8 cellular contexts compared by ENCODE assay signal in genomic region chr3:17431004-17431403, GRCh38.
DNase-seq lines count a peak whose midpoint lies in the region; ATAC-seq lines count a peak whose summit lies in the region.

No MANE protein-coding gene starts in this region.

- no peak overlapping the region for H2BK5ac ChIP-seq in mesenchymal stem cell (ENCODE audit: low read depth, low read length, poor library complexity, severe bottlenecking)
- no peak overlapping the region for H2BK5ac ChIP-seq in neuronal stem cell (ENCODE audit: low read length)

- no peaks in the 10 kb centered on the region for H3K4me1 ChIP-seq in mesenchymal stem cell (ENCODE audit: control insufficient read depth, insufficient read depth, low read depth, low read length)
- peaks cover 0 to 3% of the 10 kb centered on the region in 2 donors for H3K4me1 ChIP-seq in neuronal stem cell (ENCODE audit: control insufficient read depth in 2 of 2, insufficient read depth in 1 of 2, low read depth in 1 of 2, low read length in 2 of 2)

- H2AK5ac ChIP-seq in mesenchymal stem cell (ENCODE audit: low read length, severe bottlenecking) (no peak overlapping the region), neuronal stem cell (ENCODE audit: low read depth, low read length) (no peak overlapping the region)

- H3K36me3 ChIP-seq in mesenchymal stem cell (ENCODE audit: control insufficient read depth in 1 of 2, insufficient read depth in 2 of 2, low read depth in 1 of 2, low read length in 2 of 2) = peaks cover 0 to 3% of the 10 kb centered on the region in 2 experiments
- H3K36me3 ChIP-seq in neuronal stem cell (replicated peaks in 1 of 2; ENCODE audit: control insufficient read depth in 2 of 2, insufficient read depth in 2 of 2, low read length in 2 of 2) = no peaks in the 10 kb centered on the region

- DNase-seq in AG20443 (ENCODE audit: low spot score) (peak; percentile 12), NCI-H446 treated with DMSO at 0.1 percent for 48 hours (lab: John Stamatoyannopoulos, UW) (peak; percentile 15), cerebellum (ENCODE audit: low spot score) (peak; percentile 26), mesenchymal stem cell (peak; percentile 47), T-helper 9 cell (no peak), neuronal stem cell (ENCODE audit: low spot score) (no peak)

- H3K27me3 ChIP-seq in mesenchymal stem cell (ENCODE audit: control insufficient read depth in 1 of 2, insufficient read depth in 1 of 2, low read length in 2 of 2) (no peaks in the 10 kb centered on the region), neuronal stem cell (ENCODE audit: control insufficient read depth in 3 of 3, insufficient read depth in 3 of 3, low read depth in 1 of 3, low read length in 3 of 3) (no peaks in the 10 kb centered on the region)

- no peak overlapping the region for H4K8ac ChIP-seq in mesenchymal stem cell (ENCODE audit: low read length)
- H4K8ac ChIP-seq in neuronal stem cell (ENCODE audit: low read depth, low read length) = no peak overlapping the region

- no peak overlapping the region for H4K91ac ChIP-seq in mesenchymal stem cell (ENCODE audit: low read length)
- H4K91ac ChIP-seq in neuronal stem cell (ENCODE audit: low read depth, low read length, poor library complexity) = no peak overlapping the region

- H2BK15ac ChIP-seq in mesenchymal stem cell (ENCODE audit: low read depth, poor library complexity, severe bottlenecking) (no peak overlapping the region), neuronal stem cell (ENCODE audit: low read length) (no peak overlapping the region)

- H3K4me3 ChIP-seq in mesenchymal stem cell (ENCODE audit: insufficient read depth in 1 of 2, low read depth in 1 of 2, low read length in 2 of 2) = no peak overlapping the region
- no peak overlapping the region for H3K4me3 ChIP-seq in neuronal stem cell (ENCODE audit: low read length in 2 of 2)

- H3K9me3 ChIP-seq in mesenchymal stem cell (ENCODE audit: control insufficient read depth, low read length) (no peaks in the 10 kb centered on the region), neuronal stem cell (replicated peaks in 1 of 2; ENCODE audit: control insufficient read depth in 2 of 2, insufficient read depth in 1 of 2, low read depth in 1 of 2, low read length in 2 of 2) (peaks cover 0 to 6% of the 10 kb centered on the region in 2 donors)

- H2BK12ac ChIP-seq in mesenchymal stem cell (ENCODE audit: low read length in 2 of 2) (no peak overlapping the region), neuronal stem cell (ENCODE audit: low read length) (no peak overlapping the region)

- H2BK120ac ChIP-seq in mesenchymal stem cell (ENCODE audit: low read depth, low read length) (no peak overlapping the region), neuronal stem cell (ENCODE audit: low read depth, low read length) (no peak overlapping the region)

- H3K23ac ChIP-seq in mesenchymal stem cell (ENCODE audit: low read length in 2 of 2) = no peak overlapping the region
- H3K23ac ChIP-seq in neuronal stem cell (ENCODE audit: low read depth, low read length, poor library complexity) = no peak overlapping the region

- H3K9ac ChIP-seq in mesenchymal stem cell (ENCODE audit: low read length) = peak overlapping the region; percentile 25
- no peak overlapping the region for H3K9ac ChIP-seq in neuronal stem cell (ENCODE audit: low read depth, low read length, poor library complexity)

- H3K14ac ChIP-seq in mesenchymal stem cell (ENCODE audit: low read length in 2 of 2) = no peak overlapping the region
- H3K14ac ChIP-seq in neuronal stem cell (ENCODE audit: low read length) = no peak overlapping the region

- H2AFZ ChIP-seq in mesenchymal stem cell (ENCODE audit: low read depth, low read length) = no peak overlapping the region
- no peak overlapping the region for H2AFZ ChIP-seq in neuronal stem cell (ENCODE audit: low read length)

- 40% methylated on average over 1 of the region's 2 CpGs for WGBS in mesenchymal stem cell
- no CpG with 5 or more reads among the region's 2 CpGs for WGBS in neuronal stem cell (ENCODE audit: extremely low coverage in 2 of 2, insufficient read length in 2 of 2, insufficient replicate concordance in 1 of 2), 2 donors

- H3K27ac ChIP-seq in mesenchymal stem cell (ENCODE audit: low read length, poor library complexity, severe bottlenecking) (no peak overlapping the region), neuronal stem cell (replicated peaks; ENCODE audit: low read length) (no peak overlapping the region)

- no peak overlapping the region for H3K18ac ChIP-seq in mesenchymal stem cell (ENCODE audit: low read depth in 1 of 2, low read length in 2 of 2)
- H3K18ac ChIP-seq in neuronal stem cell (ENCODE audit: low read length) = no peak overlapping the region

- ATAC-seq in GM21390 (IDR thresholded peaks at IDR 0.05; ENCODE audit: unreplicated experiment) = peak; percentile 60
- no peak for ATAC-seq in HG03521 (IDR thresholded peaks at IDR 0.05; ENCODE audit: unreplicated experiment)

- H3K4ac ChIP-seq in mesenchymal stem cell (ENCODE audit: low read depth in 1 of 2, low read length in 2 of 2) (no peak overlapping the region), neuronal stem cell (ENCODE audit: low read length) (no peak overlapping the region)

- peaks cover 8% of the 10 kb centered on the region for H3K79me1 ChIP-seq in mesenchymal stem cell (replicated peaks; ENCODE audit: low read length, poor library complexity, severe bottlenecking)
- no peaks in the 10 kb centered on the region for H3K79me1 ChIP-seq in neuronal stem cell (ENCODE audit: low read depth, low read length)

- no peak overlapping the region for H3K4me2 ChIP-seq in mesenchymal stem cell (ENCODE audit: low read length, poor library complexity, severe bottlenecking)
- H3K4me2 ChIP-seq in neuronal stem cell (ENCODE audit: insufficient read depth, low read length, poor library complexity, severe bottlenecking) = no peak overlapping the region

Comparison
In these comparisons a context has a peak if more than half of its experiments do, and no peak if none do; other contexts are left out.
1. DNase-seq: peak in AG20443 (single experiment), NCI-H446 treated with DMSO at 0.1 percent for 48 hours (single experiment), cerebellum (single experiment) and mesenchymal stem cell (single experiment); none in T-helper 9 cell (single experiment) and neuronal stem cell (single experiment).